ENCODE assay signal across 1 cellular context in genomic region chr20:34717230-34718095, GRCh38.
TF ChIP-seq lines count a peak whose summit lies in the region.

No MANE protein-coding gene starts in this region.

TF ChIP-seq in HepG2, 621 proteins besides CTCF, POLR2A, EP300 and RAD21 (continued from another document and continues in another):
- TF ChIP-seq ZNF512B (CRISPR knock-in tag; IDR thresholded peaks at IDR 0.05; ENCODE audit: borderline replicate concordance) = no peak
- peak; percentile 33; the same call in 1 of the 2 replicates for TF ChIP-seq KMT2A (CRISPR knock-in tag; IDR thresholded peaks at IDR 0.05)
- TF ChIP-seq ZNF652 (CRISPR knock-in tag; IDR thresholded peaks at IDR 0.05; ENCODE audit: borderline replicate concordance, low read depth) = no peak
- TF ChIP-seq ZMYM4 (CRISPR knock-in tag; IDR thresholded peaks at IDR 0.05) = peak; percentile 51
- TF ChIP-seq ATF6 (CRISPR knock-in tag; conservative IDR thresholded peaks at IDR 0.05) = no peak
- TF ChIP-seq ZNF546 (CRISPR knock-in tag; conservative IDR thresholded peaks at IDR 0.05) = no peak
- no peak for TF ChIP-seq ZNF354B (CRISPR knock-in tag; IDR thresholded peaks at IDR 0.05)
- TF ChIP-seq MED1 (CRISPR knock-in tag; IDR thresholded peaks at IDR 0.05) = peak; percentile 36; the same call in 1 of the 2 replicates
- TF ChIP-seq ZNF574 (CRISPR knock-in tag; IDR thresholded peaks at IDR 0.05) = peak; percentile 22; the same call in 1 of the 2 replicates
- TF ChIP-seq CHD4 (IDR thresholded peaks at IDR 0.05; ENCODE audit: borderline replicate concordance, low read length) = peak; percentile 93; the same call in 1 of the 2 replicates
- no peak for TF ChIP-seq ZBTB1 (CRISPR knock-in tag; IDR thresholded peaks at IDR 0.05; ENCODE audit: borderline replicate concordance)
- TF ChIP-seq SKIL (CRISPR knock-in tag; IDR thresholded peaks at IDR 0.05; ENCODE audit: borderline replicate concordance) = no peak
- TF ChIP-seq PLRG1 (conservative IDR thresholded peaks at IDR 0.05) = no peak
- TF ChIP-seq ZNF414 (CRISPR knock-in tag; IDR thresholded peaks at IDR 0.05) = 0 out of 2 replicates have a peak, but pooled peaks have one; percentile 20
- no peak for TF ChIP-seq ZBTB49 (CRISPR knock-in tag; IDR thresholded peaks at IDR 0.05; ENCODE audit: borderline replicate concordance)
- TF ChIP-seq TEF (CRISPR knock-in tag; IDR thresholded peaks at IDR 0.05) = no peak
- TF ChIP-seq ZNF383 (CRISPR knock-in tag; IDR thresholded peaks at IDR 0.05; ENCODE audit: borderline replicate concordance) = no peak
- TF ChIP-seq ZNF205 (CRISPR knock-in tag; IDR thresholded peaks at IDR 0.05) = no peak
- no peak for TF ChIP-seq ZNF660 (CRISPR knock-in tag; IDR thresholded peaks at IDR 0.05; ENCODE audit: borderline replicate concordance, low read depth)
- TF ChIP-seq ZNF503 (CRISPR knock-in tag; IDR thresholded peaks at IDR 0.05) = peak; percentile 61; the same call in 1 of the 2 replicates
- no peak; the same call in 2 of the 3 replicates for TF ChIP-seq MXI1 (IDR thresholded peaks at IDR 0.05; ENCODE audit: borderline replicate concordance, low read depth, low read length)
- no peak for TF ChIP-seq ISX (CRISPR knock-in tag; conservative IDR thresholded peaks at IDR 0.05)
- TF ChIP-seq RARG (CRISPR knock-in tag; IDR thresholded peaks at IDR 0.05; ENCODE audit: low read depth) = no peak
- no peak for TF ChIP-seq ZNF577 (CRISPR knock-in tag; IDR thresholded peaks at IDR 0.05; ENCODE audit: borderline replicate concordance, low read depth)
- TF ChIP-seq HCFC1 (IDR thresholded peaks at IDR 0.05; ENCODE audit: low read depth, low read length) = no peak
- no peak; the same call in 1 of the 2 replicates for TF ChIP-seq ZBTB21 (CRISPR knock-in tag; IDR thresholded peaks at IDR 0.05)
- TF ChIP-seq ZNF431 (CRISPR knock-in tag; IDR thresholded peaks at IDR 0.05; ENCODE audit: borderline replicate concordance, low read depth) = no peak
- peak; percentile 60; the same call in 1 of the 2 replicates for TF ChIP-seq ZNF644 (CRISPR knock-in tag; IDR thresholded peaks at IDR 0.05; ENCODE audit: low read depth)
- no peak for TF ChIP-seq SAFB2 (CRISPR knock-in tag; IDR thresholded peaks at IDR 0.05; ENCODE audit: borderline replicate concordance, low read depth)
- TF ChIP-seq MEIS2 (CRISPR knock-in tag; IDR thresholded peaks at IDR 0.05) = no peak
- no peak for TF ChIP-seq FOXA1 (IDR thresholded peaks at IDR 0.05)
- no peak for TF ChIP-seq FOXA1 (CRISPR knock-in tag; IDR thresholded peaks at IDR 0.05)
- TF ChIP-seq MNT (IDR thresholded peaks at IDR 0.05) = no peak
- peak; percentile 56; the same call in 1 of the 2 replicates for TF ChIP-seq RXRB (CRISPR knock-in tag; IDR thresholded peaks at IDR 0.05; ENCODE audit: borderline replicate concordance)
- no peak for TF ChIP-seq ZFX (CRISPR knock-in tag; IDR thresholded peaks at IDR 0.05; ENCODE audit: low read depth)
- no peak for TF ChIP-seq CAMTA2 (CRISPR knock-in tag; IDR thresholded peaks at IDR 0.05; ENCODE audit: borderline replicate concordance)
- TF ChIP-seq CBFB (CRISPR knock-in tag; IDR thresholded peaks at IDR 0.05) = peak; percentile 91
- no peak for TF ChIP-seq ZFP62 (CRISPR knock-in tag; IDR thresholded peaks at IDR 0.05)
- TF ChIP-seq ZBTB3 (CRISPR knock-in tag; IDR thresholded peaks at IDR 0.05; ENCODE audit: borderline replicate concordance, low read depth) = no peak
- TF ChIP-seq MXD4 (CRISPR knock-in tag; IDR thresholded peaks at IDR 0.05) = no peak
- TF ChIP-seq ZBTB33 (CRISPR knock-in tag; IDR thresholded peaks at IDR 0.05) = peak; percentile 85
- peak; percentile 32; the same call in 1 of the 2 replicates for TF ChIP-seq ZSCAN12 (CRISPR knock-in tag; IDR thresholded peaks at IDR 0.05)
- no peak for TF ChIP-seq WIZ (CRISPR knock-in tag; IDR thresholded peaks at IDR 0.05)
- TF ChIP-seq ZNF274 (CRISPR knock-in tag; IDR thresholded peaks at IDR 0.05) = peak; percentile 67; the same call in 1 of the 2 replicates
- no peak for TF ChIP-seq ZNF367 (CRISPR knock-in tag; IDR thresholded peaks at IDR 0.05; ENCODE audit: borderline replicate concordance)
